10 cellular contexts compared by ENCODE assay signal in genomic region chr3:44966795-44967278, GRCh38. TPM values are rescaled to one million over a fixed set of nuclear protein-coding genes. Genes with fewer than 3 reads are reported as not detected.
A peak's percentile ranks its signal among the peaks of the same experiment; 100 is the strongest.
DNase-seq lines count a peak whose midpoint lies in the region; ATAC-seq and TF ChIP-seq lines count a peak whose summit lies in the region.
"Had no signal": no experiment of that assay in that cellular context is flagged by ENCODE, and none has a peak within 500 bp of the region (broad histone marks: within the 10 kb centered on the region; RNA-seq: fewer than 3 reads in every experiment).

No MANE protein-coding gene starts in this region.

- no peaks in the 10 kb centered on the region for H3K27me3 Mint-ChIP-seq in activated CD4-positive, alpha-beta memory T cell treated with anti-CD3 and anti-CD28 coated beads, Interleukin-2, amount 10 ng/mL, durations not matched to agents 7 days and 5 days
- H3K27me3 Mint-ChIP-seq in activated CD4-positive, alpha-beta memory T cell treated with anti-CD3 and anti-CD28 coated beads for 36 hours: no peaks in the 10 kb centered on the region

- H3K27ac ChIP-seq in RWPE1 (no peak overlapping the region), transverse colon (peak overlapping the region; percentile 64 to 74 (median 70))

- POLR2A ChIA-PET in activated CD4-positive, alpha-beta memory T cell treated with anti-CD3 and anti-CD28 coated beads, Interleukin-2, amount 10 ng/mL, durations not matched to agents 7 days and 5 days (lab: Charles Lee): interaction anchor here (0.6 to 1.0 kb wide), 3 partner anchors 9 to 87 kb away, joined by 3 to 4 read pairs (median 3); no protein-coding TSS in a partner anchor
- POLR2A ChIA-PET in activated CD4-positive, alpha-beta memory T cell treated with anti-CD3 and anti-CD28 coated beads for 36 hours (lab: Charles Lee): no interaction called here
- POLR2A ChIA-PET in RWPE1 (lab: Yijun Ruan, JAX; ENCODE audit: low non-redundant PET): no interaction called here

- H3K4me3 ChIP-seq in transverse colon: no peak overlapping the region

- H3K36me3 ChIP-seq in transverse colon: no peaks in the 10 kb centered on the region

- 25 to 42% methylated on average over 3 of the region's 3 CpGs for WGBS in transverse colon (ENCODE audit: low coverage in 1 of 2), 2 donors

- no peak for TF ChIP-seq CTCF in RWPE1 (conservative IDR thresholded peaks at IDR 0.05; ENCODE audit: low read depth)
- TF ChIP-seq CTCF in transverse colon (IDR thresholded peaks at IDR 0.05): no peak

- H3K4me3 Mint-ChIP-seq in activated CD4-positive, alpha-beta memory T cell treated with anti-CD3 and anti-CD28 coated beads, Interleukin-2, amount 10 ng/mL, durations not matched to agents 7 days and 5 days: no peak overlapping the region
- H3K4me3 Mint-ChIP-seq in activated CD4-positive, alpha-beta memory T cell treated with anti-CD3 and anti-CD28 coated beads for 36 hours: no peak overlapping the region

- H3K9me3 ChIP-seq in transverse colon: no peaks in the 10 kb centered on the region

- peak; percentile 93 for ATAC-seq in esophagus mucosa
- ATAC-seq: sciatic nerve had no signal

- H3K27me3 ChIP-seq in transverse colon: no peaks in the 10 kb centered on the region

- CTCF ChIA-PET in activated CD4-positive, alpha-beta memory T cell treated with anti-CD3 and anti-CD28 coated beads, Interleukin-2, amount 10 ng/mL, durations not matched to agents 7 days and 5 days (lab: Charles Lee): interaction anchor here (1.5 kb wide), 1 partner anchor 21 kb away, joined by 3 read pairs; no protein-coding TSS in a partner anchor
- CTCF ChIA-PET in activated CD4-positive, alpha-beta memory T cell treated with anti-CD3 and anti-CD28 coated beads for 36 hours (lab: Charles Lee): interaction anchor here (0.5 kb wide), 1 partner anchor 1522 kb away, joined by 4 read pairs; no protein-coding TSS in a partner anchor
- CTCF ChIA-PET in RWPE1 (lab: Yijun Ruan, JAX): no interaction called here

- TF ChIP-seq POLR2A in transverse colon (IDR thresholded peaks at IDR 0.05): peak; percentile 34

- H3K9me3 Mint-ChIP-seq in activated CD4-positive, alpha-beta memory T cell treated with anti-CD3 and anti-CD28 coated beads, Interleukin-2, amount 10 ng/mL, durations not matched to agents 7 days and 5 days: no peaks in the 10 kb centered on the region
- no peaks in the 10 kb centered on the region for H3K9me3 Mint-ChIP-seq in activated CD4-positive, alpha-beta memory T cell treated with anti-CD3 and anti-CD28 coated beads for 36 hours

- H3K36me3 Mint-ChIP-seq in activated CD4-positive, alpha-beta memory T cell treated with anti-CD3 and anti-CD28 coated beads, Interleukin-2, amount 10 ng/mL, durations not matched to agents 7 days and 5 days (ENCODE audit: low read depth): no peaks in the 10 kb centered on the region
- no peaks in the 10 kb centered on the region for H3K36me3 Mint-ChIP-seq in activated CD4-positive, alpha-beta memory T cell treated with anti-CD3 and anti-CD28 coated beads for 36 hours

- peak overlapping the region; percentile 27 for H3K27ac Mint-ChIP-seq in activated CD4-positive, alpha-beta memory T cell treated with anti-CD3 and anti-CD28 coated beads, Interleukin-2, amount 10 ng/mL, durations not matched to agents 7 days and 5 days
- H3K27ac Mint-ChIP-seq in activated CD4-positive, alpha-beta memory T cell treated with anti-CD3 and anti-CD28 coated beads for 36 hours: no peak overlapping the region

- H3K4me1 ChIP-seq in transverse colon: peaks cover 10 to 69% (median 35%) of the 10 kb centered on the region in 4 donors

- in situ Hi-C loops in transverse colon (cut with MboI; ENCODE audit: low pct_ligation_motif_present in 1 of 4, low pct_unique_long_range_greater_than_20kb in 1 of 4, low sequenced_read_pairs in 3 of 4): no loop called here

- TF ChIP-seq EP300 in transverse colon (IDR thresholded peaks at IDR 0.05; ENCODE audit: low read depth): no peak

- intact Hi-C loops in activated CD4-positive, alpha-beta memory T cell treated with anti-CD3 and anti-CD28 coated beads for 36 hours (cut with micrococcal nuclease): no loop called here
- intact Hi-C loops in transverse colon (cut with DNase I; ENCODE audit: low total_unique reads): no loop called here

- H3K4me1 Mint-ChIP-seq in activated CD4-positive, alpha-beta memory T cell treated with anti-CD3 and anti-CD28 coated beads, Interleukin-2, amount 10 ng/mL, durations not matched to agents 7 days and 5 days: peaks cover 63% of the 10 kb centered on the region
- peaks cover 42% of the 10 kb centered on the region for H3K4me1 Mint-ChIP-seq in activated CD4-positive, alpha-beta memory T cell treated with anti-CD3 and anti-CD28 coated beads for 36 hours (ENCODE audit: low read depth)

- no peak for DNase-seq in activated CD4-positive, alpha-beta memory T cell treated with anti-CD3 and anti-CD28 coated beads, Interleukin-2, amount 10 ng/mL, durations not matched to agents 7 days and 5 days
- DNase-seq in activated CD4-positive, alpha-beta memory T cell treated with anti-CD3 and anti-CD28 coated beads for 36 hours: no peak
- peak; percentile 60 for DNase-seq in RWPE1 (ENCODE audit: low spot score)
- DNase-seq in transverse colon: peak; percentile 73
- DNase-seq in NCI-H1930 (lab: John Stamatoyannopoulos, UW): no peak
- DNase-seq in NCI-H2227 treated with DMSO at 0.1 percent for 48 hours (lab: John Stamatoyannopoulos, UW): no peak
- DNase-seq in activated CD8-positive, alpha-beta memory T cell treated with anti-CD3 and anti-CD28 coated beads for 24 hours: no peak
- DNase-seq: mesendoderm had no signal

RNA-seq across cellular contexts. Expression of gene ZDHHC3, which starts 9.1 kb away (rescaled TPM):
- 10 to 100 TPM; 46.6 to 51.6 TPM for total RNA-seq in activated CD4-positive, alpha-beta memory T cell treated with anti-CD3 and anti-CD28 coated beads, Interleukin-2, amount 10 ng/mL, durations not matched to agents 7 days and 5 days
- total RNA-seq in activated CD4-positive, alpha-beta memory T cell treated with anti-CD3 and anti-CD28 coated beads for 36 hours: 10 to 100 TPM; 26.9 to 34.8 TPM
- total RNA-seq in esophagus mucosa (72.3 TPM), transverse colon (100 to 1,000 TPM; 142 to 258 (median 170) TPM)

RNA-seq across cellular contexts. Expression of gene EXOSC7, which starts 9.2 kb away (rescaled TPM):
- 10 to 100 TPM; 38.0 to 40.8 TPM for total RNA-seq in activated CD4-positive, alpha-beta memory T cell treated with anti-CD3 and anti-CD28 coated beads, Interleukin-2, amount 10 ng/mL, durations not matched to agents 7 days and 5 days
- total RNA-seq in activated CD4-positive, alpha-beta memory T cell treated with anti-CD3 and anti-CD28 coated beads for 36 hours: 10 to 100 TPM; 55.7 to 62.2 TPM
- 32.5 TPM for total RNA-seq in esophagus mucosa
- 10 to 100 TPM; 20.3 to 46.4 (median 38.8) TPM for total RNA-seq in transverse colon

RNA-seq across cellular contexts. Expression of gene CLEC3B, which starts 59.3 kb away (rescaled TPM):
- total RNA-seq in activated CD4-positive, alpha-beta memory T cell treated with anti-CD3 and anti-CD28 coated beads, Interleukin-2, amount 10 ng/mL, durations not matched to agents 7 days and 5 days: not detected
- not detected for total RNA-seq in activated CD4-positive, alpha-beta memory T cell treated with anti-CD3 and anti-CD28 coated beads for 36 hours
- 3.1 TPM for total RNA-seq in esophagus mucosa
- 10 to 100 TPM in 3 of 4 donors, 1 to 10 TPM in 1; 6.0 to 70.7 (median 16.4) TPM for total RNA-seq in transverse colon

Comparison
In these comparisons a context has a peak if more than half of its experiments do, and no peak if none do; other contexts are left out.
1. DNase-seq: peak in RWPE1 (single experiment) and transverse colon (single experiment); none in activated CD4-positive, alpha-beta memory T cell treated with anti-CD3 and anti-CD28 coated beads, Interleukin-2, amount 10 ng/mL, durations not matched to agents 7 days and 5 days (single experiment), activated CD4-positive, alpha-beta memory T cell treated with anti-CD3 and anti-CD28 coated beads for 36 hours (single experiment), NCI-H1930 (0 of 2), NCI-H2227 treated with DMSO at 0.1 percent for 48 hours (single experiment) and activated CD8-positive, alpha-beta memory T cell treated with anti-CD3 and anti-CD28 coated beads for 24 hours (single experiment).